2 cellular contexts compared by ENCODE assay signal in the genomic region with DNA sequence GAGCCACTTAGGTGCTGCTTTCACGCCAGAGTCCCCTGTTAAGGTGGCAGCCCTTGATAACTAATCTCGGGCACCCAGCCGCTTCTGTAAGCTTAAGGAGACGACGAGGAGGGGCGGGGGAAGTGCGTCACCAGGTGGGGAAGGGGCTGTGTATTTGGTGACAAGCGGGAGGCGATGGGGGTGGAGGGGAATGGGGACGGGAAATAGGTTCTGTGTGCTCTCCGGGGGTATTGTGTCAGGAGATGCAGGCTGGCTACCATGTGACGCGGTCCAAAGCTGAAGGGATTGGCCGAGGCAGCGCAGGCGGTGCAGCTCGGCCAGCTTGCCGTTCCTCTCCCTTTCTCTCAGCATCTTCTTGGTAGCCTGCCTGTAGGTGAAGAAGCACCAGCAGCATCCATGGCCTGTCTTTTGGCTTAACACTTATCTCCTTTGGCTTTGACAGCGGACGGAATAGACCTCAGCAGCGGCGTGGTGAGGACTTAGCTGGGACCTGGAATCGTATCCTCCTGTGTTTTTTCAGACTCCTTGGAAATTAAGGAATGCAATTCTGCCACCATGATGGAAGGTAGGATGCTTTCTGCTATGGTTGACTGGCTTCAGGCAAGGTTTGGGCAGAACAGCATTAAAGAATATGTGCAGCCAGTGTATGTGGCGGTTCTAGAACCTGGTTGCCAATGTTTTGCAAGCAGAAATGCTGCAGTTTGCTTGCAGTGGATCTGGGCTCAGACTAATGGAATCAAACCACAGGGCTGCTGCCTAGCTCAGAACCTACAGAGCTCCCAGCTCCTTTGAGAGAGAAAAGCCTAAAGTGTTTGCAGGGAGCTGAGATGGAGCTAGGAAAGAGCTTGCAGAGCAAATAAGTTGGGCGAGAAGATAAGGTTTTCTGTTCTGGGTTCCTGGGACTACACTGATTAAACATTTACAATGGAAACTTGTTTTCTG.
TF ChIP-seq lines count a peak whose summit lies in the region.

A gene with protein sequence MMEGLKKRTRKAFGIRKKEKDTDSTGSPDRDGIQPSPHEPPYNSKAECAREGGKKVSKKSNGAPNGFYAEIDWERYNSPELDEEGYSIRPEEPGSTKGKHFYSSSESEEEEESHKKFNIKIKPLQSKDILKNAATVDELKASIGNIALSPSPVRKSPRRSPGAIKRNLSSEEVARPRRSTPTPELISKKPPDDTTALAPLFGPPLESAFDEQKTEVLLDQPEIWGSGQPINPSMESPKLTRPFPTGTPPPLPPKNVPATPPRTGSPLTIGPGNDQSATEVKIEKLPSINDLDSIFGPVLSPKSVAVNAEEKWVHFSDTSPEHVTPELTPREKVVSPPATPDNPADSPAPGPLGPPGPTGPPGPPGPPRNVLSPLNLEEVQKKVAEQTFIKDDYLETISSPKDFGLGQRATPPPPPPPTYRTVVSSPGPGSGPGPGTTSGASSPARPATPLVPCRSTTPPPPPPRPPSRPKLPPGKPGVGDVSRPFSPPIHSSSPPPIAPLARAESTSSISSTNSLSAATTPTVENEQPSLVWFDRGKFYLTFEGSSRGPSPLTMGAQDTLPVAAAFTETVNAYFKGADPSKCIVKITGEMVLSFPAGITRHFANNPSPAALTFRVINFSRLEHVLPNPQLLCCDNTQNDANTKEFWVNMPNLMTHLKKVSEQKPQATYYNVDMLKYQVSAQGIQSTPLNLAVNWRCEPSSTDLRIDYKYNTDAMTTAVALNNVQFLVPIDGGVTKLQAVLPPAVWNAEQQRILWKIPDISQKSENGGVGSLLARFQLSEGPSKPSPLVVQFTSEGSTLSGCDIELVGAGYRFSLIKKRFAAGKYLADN (plus strand): TSS at position 350 of the 942 bp plus-strand sequence. CDS start 206 bp downstream, at position 556.

TF ChIP-seq in GM23338, 12 proteins besides CTCF, POLR2A, EP300 and RAD21 (continues in another document):
- TF ChIP-seq EZH2phosphoT487 (IDR thresholded peaks at IDR 0.05; ENCODE audit: unreplicated experiment) (no peak), JUNB (IDR thresholded peaks at IDR 0.05; ENCODE audit: unreplicated experiment) (no peak), ZNF331 (CRISPR knock-in tag; IDR thresholded peaks at IDR 0.05; ENCODE audit: low read depth) (no peak), EZH2 (IDR thresholded peaks at IDR 0.05; ENCODE audit: low read depth, unreplicated experiment) (no peak)
- TF ChIP-seq, protein P1, sequence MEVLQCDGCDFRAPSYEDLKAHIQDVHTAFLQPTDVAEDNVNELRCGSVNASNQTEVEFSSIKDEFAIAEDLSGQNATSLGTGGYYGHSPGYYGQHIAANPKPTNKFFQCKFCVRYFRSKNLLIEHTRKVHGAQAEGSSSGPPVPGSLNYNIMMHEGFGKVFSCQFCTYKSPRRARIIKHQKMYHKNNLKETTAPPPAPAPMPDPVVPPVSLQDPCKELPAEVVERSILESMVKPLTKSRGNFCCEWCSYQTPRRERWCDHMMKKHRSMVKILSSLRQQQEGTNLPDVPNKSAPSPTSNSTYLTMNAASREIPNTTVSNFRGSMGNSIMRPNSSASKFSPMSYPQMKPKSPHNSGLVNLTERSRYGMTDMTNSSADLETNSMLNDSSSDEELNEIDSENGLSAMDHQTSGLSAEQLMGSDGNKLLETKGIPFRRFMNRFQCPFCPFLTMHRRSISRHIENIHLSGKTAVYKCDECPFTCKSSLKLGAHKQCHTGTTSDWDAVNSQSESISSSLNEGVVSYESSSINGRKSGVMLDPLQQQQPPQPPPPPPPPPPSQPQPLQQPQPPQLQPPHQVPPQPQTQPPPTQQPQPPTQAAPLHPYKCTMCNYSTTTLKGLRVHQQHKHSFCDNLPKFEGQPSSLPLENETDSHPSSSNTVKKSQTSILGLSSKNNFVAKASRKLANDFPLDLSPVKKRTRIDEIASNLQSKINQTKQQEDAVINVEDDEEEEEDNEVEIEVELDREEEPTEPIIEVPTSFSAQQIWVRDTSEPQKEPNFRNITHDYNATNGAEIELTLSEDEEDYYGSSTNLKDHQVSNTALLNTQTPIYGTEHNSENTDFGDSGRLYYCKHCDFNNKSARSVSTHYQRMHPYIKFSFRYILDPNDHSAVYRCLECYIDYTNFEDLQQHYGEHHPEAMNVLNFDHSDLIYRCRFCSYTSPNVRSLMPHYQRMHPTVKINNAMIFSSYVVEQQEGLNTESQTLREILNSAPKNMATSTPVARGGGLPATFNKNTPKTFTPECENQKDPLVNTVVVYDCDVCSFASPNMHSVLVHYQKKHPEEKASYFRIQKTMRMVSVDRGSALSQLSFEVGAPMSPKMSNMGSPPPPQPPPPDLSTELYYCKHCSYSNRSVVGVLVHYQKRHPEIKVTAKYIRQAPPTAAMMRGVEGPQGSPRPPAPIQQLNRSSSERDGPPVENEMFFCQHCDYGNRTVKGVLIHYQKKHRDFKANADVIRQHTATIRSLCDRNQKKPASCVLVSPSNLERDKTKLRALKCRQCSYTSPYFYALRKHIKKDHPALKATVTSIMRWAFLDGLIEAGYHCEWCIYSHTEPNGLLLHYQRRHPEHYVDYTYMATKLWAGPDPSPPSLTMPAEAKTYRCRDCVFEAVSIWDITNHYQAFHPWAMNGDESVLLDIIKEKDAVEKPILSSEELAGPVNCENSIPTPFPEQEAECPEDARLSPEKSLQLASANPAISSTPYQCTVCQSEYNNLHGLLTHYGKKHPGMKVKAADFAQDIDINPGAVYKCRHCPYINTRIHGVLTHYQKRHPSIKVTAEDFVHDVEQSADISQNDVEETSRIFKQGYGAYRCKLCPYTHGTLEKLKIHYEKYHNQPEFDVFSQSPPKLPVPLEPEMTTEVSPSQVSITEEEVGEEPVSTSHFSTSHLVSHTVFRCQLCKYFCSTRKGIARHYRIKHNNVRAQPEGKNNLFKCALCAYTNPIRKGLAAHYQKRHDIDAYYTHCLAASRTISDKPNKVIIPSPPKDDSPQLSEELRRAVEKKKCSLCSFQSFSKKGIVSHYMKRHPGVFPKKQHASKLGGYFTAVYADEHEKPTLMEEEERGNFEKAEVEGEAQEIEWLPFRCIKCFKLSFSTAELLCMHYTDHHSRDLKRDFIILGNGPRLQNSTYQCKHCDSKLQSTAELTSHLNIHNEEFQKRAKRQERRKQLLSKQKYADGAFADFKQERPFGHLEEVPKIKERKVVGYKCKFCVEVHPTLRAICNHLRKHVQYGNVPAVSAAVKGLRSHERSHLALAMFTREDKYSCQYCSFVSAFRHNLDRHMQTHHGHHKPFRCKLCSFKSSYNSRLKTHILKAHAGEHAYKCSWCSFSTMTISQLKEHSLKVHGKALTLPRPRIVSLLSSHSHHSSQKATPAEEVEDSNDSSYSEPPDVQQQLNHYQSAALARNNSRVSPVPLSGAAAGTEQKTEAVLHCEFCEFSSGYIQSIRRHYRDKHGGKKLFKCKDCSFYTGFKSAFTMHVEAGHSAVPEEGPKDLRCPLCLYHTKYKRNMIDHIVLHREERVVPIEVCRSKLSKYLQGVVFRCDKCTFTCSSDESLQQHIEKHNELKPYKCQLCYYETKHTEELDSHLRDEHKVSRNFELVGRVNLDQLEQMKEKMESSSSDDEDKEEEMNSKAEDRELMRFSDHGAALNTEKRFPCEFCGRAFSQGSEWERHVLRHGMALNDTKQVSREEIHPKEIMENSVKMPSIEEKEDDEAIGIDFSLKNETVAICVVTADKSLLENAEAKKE (CRISPR knock-in tag; IDR thresholded peaks at IDR 0.05): no peak
- TF ChIP-seq, protein P2, sequence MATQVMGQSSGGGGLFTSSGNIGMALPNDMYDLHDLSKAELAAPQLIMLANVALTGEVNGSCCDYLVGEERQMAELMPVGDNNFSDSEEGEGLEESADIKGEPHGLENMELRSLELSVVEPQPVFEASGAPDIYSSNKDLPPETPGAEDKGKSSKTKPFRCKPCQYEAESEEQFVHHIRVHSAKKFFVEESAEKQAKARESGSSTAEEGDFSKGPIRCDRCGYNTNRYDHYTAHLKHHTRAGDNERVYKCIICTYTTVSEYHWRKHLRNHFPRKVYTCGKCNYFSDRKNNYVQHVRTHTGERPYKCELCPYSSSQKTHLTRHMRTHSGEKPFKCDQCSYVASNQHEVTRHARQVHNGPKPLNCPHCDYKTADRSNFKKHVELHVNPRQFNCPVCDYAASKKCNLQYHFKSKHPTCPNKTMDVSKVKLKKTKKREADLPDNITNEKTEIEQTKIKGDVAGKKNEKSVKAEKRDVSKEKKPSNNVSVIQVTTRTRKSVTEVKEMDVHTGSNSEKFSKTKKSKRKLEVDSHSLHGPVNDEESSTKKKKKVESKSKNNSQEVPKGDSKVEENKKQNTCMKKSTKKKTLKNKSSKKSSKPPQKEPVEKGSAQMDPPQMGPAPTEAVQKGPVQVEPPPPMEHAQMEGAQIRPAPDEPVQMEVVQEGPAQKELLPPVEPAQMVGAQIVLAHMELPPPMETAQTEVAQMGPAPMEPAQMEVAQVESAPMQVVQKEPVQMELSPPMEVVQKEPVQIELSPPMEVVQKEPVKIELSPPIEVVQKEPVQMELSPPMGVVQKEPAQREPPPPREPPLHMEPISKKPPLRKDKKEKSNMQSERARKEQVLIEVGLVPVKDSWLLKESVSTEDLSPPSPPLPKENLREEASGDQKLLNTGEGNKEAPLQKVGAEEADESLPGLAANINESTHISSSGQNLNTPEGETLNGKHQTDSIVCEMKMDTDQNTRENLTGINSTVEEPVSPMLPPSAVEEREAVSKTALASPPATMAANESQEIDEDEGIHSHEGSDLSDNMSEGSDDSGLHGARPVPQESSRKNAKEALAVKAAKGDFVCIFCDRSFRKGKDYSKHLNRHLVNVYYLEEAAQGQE (IDR thresholded peaks at IDR 0.05; ENCODE audit: unreplicated experiment): no peak

TF ChIP-seq in H1, 55 proteins besides CTCF, POLR2A, EP300 and RAD21:
- TF ChIP-seq EGR1 (IDR thresholded peaks at IDR 0.05; ENCODE audit: borderline replicate concordance, low read depth, low read length) (no peak), POLR2AphosphoS5 (IDR thresholded peaks at IDR 0.05; ENCODE audit: low read depth, low read length) (no peak), CREB1 (IDR thresholded peaks at IDR 0.05) (peak; percentile 69; the same call in 1 of the 2 replicates), TCF12 (IDR thresholded peaks at IDR 0.05; ENCODE audit: low read depth, low read length) (no peak), YY1 (IDR thresholded peaks at IDR 0.05; ENCODE audit: low read depth, low read length) (0 out of 2 replicates have a peak, but pooled peaks have one; percentile 50), BRCA1 (IDR thresholded peaks at IDR 0.05; ENCODE audit: low read depth, low read length) (no peak), SP1 (IDR thresholded peaks at IDR 0.05; ENCODE audit: low read depth, low read length) (no peak), TEAD4 (IDR thresholded peaks at IDR 0.05; ENCODE audit: low read depth, low read length) (no peak), SIN3A (conservative IDR thresholded peaks at IDR 0.05 in 1 of 2, IDR thresholded peaks at IDR 0.05 in 1 of 2; ENCODE audit: low read depth in 1 of 2, low read length in 2 of 2) (0 out of 4 replicates have a peak, but pooled peaks of 1 of the 2 experiments have one; percentile 23), SP4 (IDR thresholded peaks at IDR 0.05; ENCODE audit: low read length) (no peak), TAF1 (IDR thresholded peaks at IDR 0.05; ENCODE audit: low read depth, low read length) (peak; percentile 23; the same call in 1 of the 2 replicates), NANOG (IDR thresholded peaks at IDR 0.05; ENCODE audit: insufficient read depth, low read depth, low read length, poor library complexity, severe bottlenecking) (no peak), JUND (IDR thresholded peaks at IDR 0.05; ENCODE audit: low read length) (no peak), RXRA (IDR thresholded peaks at IDR 0.05; ENCODE audit: insufficient read depth, low read depth, low read length) (no peak), ASH2L (IDR thresholded peaks at IDR 0.05; ENCODE audit: low read length) (no peak), BACH1 (IDR thresholded peaks at IDR 0.05; ENCODE audit: low read length) (no peak)
- TF ChIP-seq, protein P3, sequence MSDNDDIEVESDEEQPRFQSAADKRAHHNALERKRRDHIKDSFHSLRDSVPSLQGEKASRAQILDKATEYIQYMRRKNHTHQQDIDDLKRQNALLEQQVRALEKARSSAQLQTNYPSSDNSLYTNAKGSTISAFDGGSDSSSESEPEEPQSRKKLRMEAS (IDR thresholded peaks at IDR 0.05): peak; percentile 58
- TF ChIP-seq, protein P4, sequence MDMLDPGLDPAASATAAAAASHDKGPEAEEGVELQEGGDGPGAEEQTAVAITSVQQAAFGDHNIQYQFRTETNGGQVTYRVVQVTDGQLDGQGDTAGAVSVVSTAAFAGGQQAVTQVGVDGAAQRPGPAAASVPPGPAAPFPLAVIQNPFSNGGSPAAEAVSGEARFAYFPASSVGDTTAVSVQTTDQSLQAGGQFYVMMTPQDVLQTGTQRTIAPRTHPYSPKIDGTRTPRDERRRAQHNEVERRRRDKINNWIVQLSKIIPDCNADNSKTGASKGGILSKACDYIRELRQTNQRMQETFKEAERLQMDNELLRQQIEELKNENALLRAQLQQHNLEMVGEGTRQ (IDR thresholded peaks at IDR 0.05; ENCODE audit: low read length): peak; percentile 63
- TF ChIP-seq, protein P5, sequence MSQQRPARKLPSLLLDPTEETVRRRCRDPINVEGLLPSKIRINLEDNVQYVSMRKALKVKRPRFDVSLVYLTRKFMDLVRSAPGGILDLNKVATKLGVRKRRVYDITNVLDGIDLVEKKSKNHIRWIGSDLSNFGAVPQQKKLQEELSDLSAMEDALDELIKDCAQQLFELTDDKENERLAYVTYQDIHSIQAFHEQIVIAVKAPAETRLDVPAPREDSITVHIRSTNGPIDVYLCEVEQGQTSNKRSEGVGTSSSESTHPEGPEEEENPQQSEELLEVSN (IDR thresholded peaks at IDR 0.05): no peak
- TF ChIP-seq, protein P6, sequence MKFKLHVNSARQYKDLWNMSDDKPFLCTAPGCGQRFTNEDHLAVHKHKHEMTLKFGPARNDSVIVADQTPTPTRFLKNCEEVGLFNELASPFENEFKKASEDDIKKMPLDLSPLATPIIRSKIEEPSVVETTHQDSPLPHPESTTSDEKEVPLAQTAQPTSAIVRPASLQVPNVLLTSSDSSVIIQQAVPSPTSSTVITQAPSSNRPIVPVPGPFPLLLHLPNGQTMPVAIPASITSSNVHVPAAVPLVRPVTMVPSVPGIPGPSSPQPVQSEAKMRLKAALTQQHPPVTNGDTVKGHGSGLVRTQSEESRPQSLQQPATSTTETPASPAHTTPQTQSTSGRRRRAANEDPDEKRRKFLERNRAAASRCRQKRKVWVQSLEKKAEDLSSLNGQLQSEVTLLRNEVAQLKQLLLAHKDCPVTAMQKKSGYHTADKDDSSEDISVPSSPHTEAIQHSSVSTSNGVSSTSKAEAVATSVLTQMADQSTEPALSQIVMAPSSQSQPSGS (IDR thresholded peaks at IDR 0.05; ENCODE audit: low read length): no peak
TF ChIP-seq in H1: peak in this region for 6.
